ENCODE assay signal across 20 cellular contexts in the genomic region with DNA sequence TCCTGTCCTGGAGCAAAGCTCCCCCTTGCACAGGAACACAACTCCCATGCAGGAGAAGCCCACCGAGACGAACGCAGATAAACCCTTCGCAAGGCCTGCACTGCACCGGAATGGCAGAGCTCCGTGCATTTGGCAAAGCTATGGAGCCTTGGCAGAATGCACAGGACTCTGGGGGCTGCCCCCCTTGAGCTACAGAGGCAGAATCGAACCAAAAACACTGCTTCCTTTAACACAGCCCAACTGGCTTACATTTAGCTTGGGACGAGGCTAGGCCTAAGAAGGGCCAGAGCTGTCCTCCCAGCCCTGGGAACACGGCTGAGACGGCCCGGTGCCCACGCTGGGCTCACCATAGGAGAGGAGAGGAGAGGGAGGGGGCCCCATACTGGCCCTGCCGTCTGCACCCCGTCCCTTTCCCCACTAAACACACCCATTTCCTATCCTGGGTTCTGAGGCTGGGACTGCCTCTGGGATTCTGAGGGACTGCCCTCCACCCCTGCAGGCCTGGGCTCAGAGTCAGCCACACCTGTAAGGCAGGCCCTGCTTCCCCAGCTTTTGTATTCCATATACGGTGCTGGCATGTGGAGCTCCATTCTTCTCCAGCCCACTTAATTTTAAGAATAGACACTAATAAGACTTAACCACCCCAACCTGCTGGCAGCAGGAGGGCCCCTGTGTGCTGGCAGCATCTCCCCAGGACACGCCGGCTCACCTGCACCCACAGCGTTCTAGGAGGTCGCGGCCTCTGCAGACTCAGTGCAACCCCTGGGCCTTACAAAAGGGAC. TPM values are rescaled to one million over a fixed set of nuclear protein-coding genes. Genes with fewer than 3 reads are reported as not detected.
DNase-seq lines count a peak whose midpoint lies in the region; ATAC-seq, FAIRE-seq and TF ChIP-seq lines count a peak whose summit lies in the region.
"Had no signal": no experiment of that assay in that cellular context is flagged by ENCODE, and none has a peak within 500 bp of the region (broad histone marks: within the 10 kb centered on the region; RNA-seq: fewer than 3 reads in every experiment).

No MANE protein-coding gene starts in this region.

- no peak overlapping the region for H3K9ac ChIP-seq in BLaER1
- no peak overlapping the region for H3K9ac ChIP-seq in H9 (ENCODE audit: extremely low read depth, insufficient read length, low read length)
- H3K9ac ChIP-seq in K562 (ENCODE audit: insufficient read depth in 1 of 2, low read depth in 2 of 2, low read length in 2 of 2) = peak overlapping the region in 1 of 2 experiments; percentile 6; a peak in 2 of 4 replicates

- H3K14ac ChIP-seq in H9 (ENCODE audit: insufficient read depth, low read length) = no peak overlapping the region; the same call in 1 of the 2 replicates

- no peak for DNase-seq in H9
- DNase-seq in K562 (ENCODE audit: extremely low read depth in 1 of 4, low spot score in 3 of 4) = peak in 1 of 4 experiments; percentile 63
- peak; percentile 61 for DNase-seq in iPS-NIHi11 (ENCODE audit: low spot score)
- no peak for DNase-seq in Caco-2
- no peak for DNase-seq in stimulated activated naive CD8-positive, alpha-beta T cell treated with anti-CD3 and anti-CD28 coated beads, Interleukin-15, Interleukin-2, amounts not matched to agents 100 U/mL and 50 U/mL, for 24 hours
- no peak for DNase-seq in foreskin fibroblast
- DNase-seq: EL, Kasumi-1, NCI-H1105, NCI-H187 treated with DMSO at 0.1 percent for 48 hours, NCI-H2171, NCI-H446 treated with DMSO at 0.1 percent for 48 hours, NCI-H748 treated with DMSO at 0.1 percent for 48 hours, RPMI8226, SIG-M5 had no signal

- intact Hi-C loops in K562 (cut with micrococcal nuclease) = no loop called here
- intact Hi-C loops in Caco-2 (cut with micrococcal nuclease; ENCODE audit: unreplicated experiment) = no loop called here

- H3K36me3 ChIP-seq in BLaER1 (peaks cover 46% of the 10 kb centered on the region), K562 (ENCODE audit: control insufficient read depth, insufficient read depth, low read length) (no peaks in the 10 kb centered on the region), Caco-2 (ENCODE audit: control insufficient read depth, insufficient read depth, low read length) (no peaks in the 10 kb centered on the region)
- H3K36me3 ChIP-seq: HAP-1 had no signal

- H4K91ac ChIP-seq in H9 (ENCODE audit: insufficient read length, low read depth, low read length) = no peak overlapping the region

- no peaks in the 10 kb centered on the region for H3K79me1 ChIP-seq in H9 (ENCODE audit: insufficient read depth, low read depth, low read length, poor library complexity, severe bottlenecking)

- no peak overlapping the region for H2AK5ac ChIP-seq in H9 (ENCODE audit: insufficient read length, low read length)

- no peak for TF ChIP-seq RAD21 in K562 (CRISPR knock-in tag; conservative IDR thresholded peaks at IDR 0.05 in 1 of 2, IDR thresholded peaks at IDR 0.05 in 1 of 2)

- H3K23ac ChIP-seq in H9 (ENCODE audit: insufficient read length, low read depth, low read length) = no peak overlapping the region

- peak; percentile 48; the same call in 1 of the 2 replicates for TF ChIP-seq POLR2A in K562 (conservative IDR thresholded peaks at IDR 0.05)

- H2BK120ac ChIP-seq in H9 (ENCODE audit: low read depth, low read length, poor library complexity, severe bottlenecking) = no peak overlapping the region

- H3K4me1 ChIP-seq in BLaER1 (peaks cover 58% of the 10 kb centered on the region), H9 (ENCODE audit: insufficient read depth, low read length) (peaks cover 8% of the 10 kb centered on the region; the same call in 1 of the 2 replicates), K562 (replicated peaks in 1 of 2; ENCODE audit: control insufficient read depth in 2 of 2, insufficient read depth in 2 of 2, low read length in 2 of 2) (peaks cover 0 to 49% of the 10 kb centered on the region in 2 experiments; a peak in 3 of 5 replicates), Caco-2 (no peaks in the 10 kb centered on the region)
- H3K4me1 ChIP-seq: A549, HAP-1 had no signal

- H3K27ac ChIP-seq in BLaER1 = no peak overlapping the region
- no peak overlapping the region for H3K27ac ChIP-seq in H9 (ENCODE audit: insufficient read length, low read depth, low read length)
- no peak overlapping the region for H3K27ac ChIP-seq in K562 (ENCODE audit: extremely low read depth, low read depth, low read length)
- H3K27ac ChIP-seq: A549 had no signal

- H3T11ph ChIP-seq in H9 (ENCODE audit: low read length) = no peak overlapping the region

- POLR2A ChIA-PET in K562 (lab: Yijun Ruan, JAX) (interaction anchor here (0.5 to 49.7 kb wide), 9 partner anchors 0 to 1051 kb away, joined by 3 to 1041 read pairs (median 3); a partner anchor contains a TSS), Caco-2 (lab: Charles Lee) (no interaction called here)

- H3K27me3 ChIP-seq in BLaER1 = no peaks in the 10 kb centered on the region
- H3K27me3 ChIP-seq in H9 (ENCODE audit: insufficient read depth, low read length) = no peaks in the 10 kb centered on the region
- no peaks in the 10 kb centered on the region for H3K27me3 ChIP-seq in K562 (ENCODE audit: control insufficient read depth in 2 of 2, insufficient read depth in 2 of 2, low read length in 2 of 2)
- H3K27me3 ChIP-seq in Caco-2 (replicated peaks; ENCODE audit: control insufficient read depth, insufficient read depth, low read length) = no peaks in the 10 kb centered on the region

- BruUV-seq in K562 (replicated peaks; lab: Mats Ljungman, UMichigan) (no TSS peak), Caco-2 (replicated peaks; lab: Mats Ljungman, UMichigan) (no TSS peak)

- H3K4ac ChIP-seq in H9 (ENCODE audit: low read depth, low read length) = no peak overlapping the region

- peaks cover 47 to 62% of the 10 kb centered on the region in 2 experiments for H3K4me1 Mint-ChIP-seq in H9
- no peaks in the 10 kb centered on the region for H3K4me1 Mint-ChIP-seq in Caco-2 (ENCODE audit: low read depth, unreplicated experiment)

- H2BK5ac ChIP-seq in H9 (ENCODE audit: insufficient read length, low read length) = no peak overlapping the region

- H3K23me2 ChIP-seq in H9 (ENCODE audit: insufficient read length, low read depth, low read length, poor library complexity, severe bottlenecking) = no peaks in the 10 kb centered on the region

- H2BK12ac ChIP-seq in H9 (ENCODE audit: insufficient read length, low read depth, low read length) = no peak overlapping the region

- no peak overlapping the region for H3K4me3 Mint-ChIP-seq in H9
- H3K4me3 Mint-ChIP-seq in Caco-2 (ENCODE audit: unreplicated experiment) = no peak overlapping the region

- no peak for FAIRE-seq in K562 (lab: Jason Lieb, UNC)
- FAIRE-seq: A549, GM19239 had no signal

- H4K8ac ChIP-seq in H9 (replicated peaks; ENCODE audit: insufficient read length, low read depth, low read length) = no peak overlapping the region

- H3K9me3 ChIP-seq in BLaER1 (no peaks in the 10 kb centered on the region), H9 (ENCODE audit: control insufficient read depth, low read depth, low read length) (no peaks in the 10 kb centered on the region), K562 (replicated peaks; ENCODE audit: control insufficient read depth, insufficient read depth, low read depth, low read length) (no peaks in the 10 kb centered on the region), Caco-2 (no peaks in the 10 kb centered on the region)
- H3K9me3 ChIP-seq: A549, HAP-1 had no signal

- no peak overlapping the region for H2BK15ac ChIP-seq in H9 (ENCODE audit: low read depth, low read length)

- H3K9me1 ChIP-seq in K562 (ENCODE audit: control insufficient read depth, insufficient read depth, low read length) = no peaks in the 10 kb centered on the region

- no peak for TF ChIP-seq EP300 in K562 (IDR thresholded peaks at IDR 0.05; ENCODE audit: low read length)

- H3K27ac Mint-ChIP-seq in H9 (peak overlapping the region in 1 of 3 experiments; percentile 94; a peak in 4 of 7 replicates), Caco-2 (ENCODE audit: unreplicated experiment) (no peak overlapping the region)

- peak overlapping the region; percentile 2 for H3K18ac ChIP-seq in H9 (ENCODE audit: insufficient read length, low read depth, low read length)

- no CpG with 5 or more reads among the region's 20 CpGs for WGBS in H9 (ENCODE audit: extremely low coverage, insufficient read length, low lambda C conversion rate)
- WGBS in K562 (ENCODE audit: insufficient coverage, low coverage, missing lambda C conversion rate) = 71% methylated on average over 20 of the region's 20 CpGs

- H3K4me2 ChIP-seq in BLaER1 (peak overlapping the region; percentile 45), H9 (ENCODE audit: insufficient read depth, insufficient read length, low read length) (no peak overlapping the region), K562 (ENCODE audit: insufficient read depth, low read length) (no peak overlapping the region)
- H3K4me2 ChIP-seq: A549 had no signal

- ATAC-seq in K562 (peak; percentile 5), HG02852 (IDR thresholded peaks at IDR 0.05; ENCODE audit: unreplicated experiment) (no peak)
- no peak for ATAC-seq in stimulated activated naive CD8-positive, alpha-beta T cell treated with anti-CD3 and anti-CD28 coated beads, Interleukin-15, Interleukin-2, amounts not matched to agents 100 U/mL and 50 U/mL, for 24 hours
- ATAC-seq: A549 had no signal

- no peak for TF ChIP-seq CTCF in H9 (conservative IDR thresholded peaks at IDR 0.05)
- no peak for TF ChIP-seq CTCF in K562 (IDR thresholded peaks at IDR 0.05 in 2 of 3, conservative IDR thresholded peaks at IDR 0.05 in 1 of 3; ENCODE audit: insufficient read depth in 2 of 3, low read depth in 1 of 3, low read length in 3 of 3)
- no peak for TF ChIP-seq CTCF in Caco-2 (IDR thresholded peaks at IDR 0.05; ENCODE audit: insufficient read depth in 1 of 2, low read depth in 1 of 2, low read length in 1 of 2, severe bottlenecking in 1 of 2, unreplicated experiment in 1 of 2)
- TF ChIP-seq CTCF in foreskin fibroblast (IDR thresholded peaks at IDR 0.05; ENCODE audit: low read depth, low read length) = no peak

- no peak overlapping the region for H2BK20ac ChIP-seq in H9 (ENCODE audit: low read depth, low read length, poor library complexity, severe bottlenecking)

- H3K4me3 ChIP-seq in BLaER1 = no peak overlapping the region
- H3K4me3 ChIP-seq in K562 = no peak overlapping the region
- H3K4me3 ChIP-seq in Caco-2 (ENCODE audit: low read depth, low read length) = no peak overlapping the region
- H3K4me3 ChIP-seq in foreskin fibroblast (ENCODE audit: low read depth in 1 of 2, low read length in 2 of 2) = no peak overlapping the region
- H3K4me3 ChIP-seq: A549, HAP-1 had no signal

- peaks cover 0 to 2% (median 2%) of the 10 kb centered on the region in 3 experiments; a peak in 2 of 7 replicates for H3K36me3 Mint-ChIP-seq in H9 (ENCODE audit: insufficient read depth in 1 of 3, low read depth in 3 of 3)
- H3K36me3 Mint-ChIP-seq in Caco-2 (ENCODE audit: insufficient read depth, unreplicated experiment) = no peaks in the 10 kb centered on the region

- peaks cover 20% of the 10 kb centered on the region; the same call in 1 of the 2 replicates for H4K20me1 ChIP-seq in BLaER1
- no peaks in the 10 kb centered on the region for H4K20me1 ChIP-seq in H9 (ENCODE audit: control insufficient read depth, insufficient read depth, insufficient read length)
- H4K20me1 ChIP-seq in K562 (replicated peaks; ENCODE audit: control insufficient read depth, insufficient read depth, low read length) = peaks cover 32% of the 10 kb centered on the region

- in situ Hi-C loops in K562 (cut with MboI) = no loop called here

- H3K9me3 Mint-ChIP-seq in H9 (no peaks in the 10 kb centered on the region), Caco-2 (ENCODE audit: unreplicated experiment) (no peaks in the 10 kb centered on the region)

- H2AFZ ChIP-seq in H9 (ENCODE audit: low read length) (no peak overlapping the region), K562 (ENCODE audit: low read depth, low read length) (no peak overlapping the region)

- H3K79me2 ChIP-seq in H9 (ENCODE audit: insufficient read depth, low read length) (no peaks in the 10 kb centered on the region), K562 (ENCODE audit: control insufficient read depth, insufficient read depth, low read length) (no peaks in the 10 kb centered on the region)

- H3K27me3 Mint-ChIP-seq in H9 (ENCODE audit: low read depth) (peaks cover 4% of the 10 kb centered on the region), Caco-2 (ENCODE audit: insufficient read depth, unreplicated experiment) (no peaks in the 10 kb centered on the region)

- no peak overlapping the region for H3K56ac ChIP-seq in H9 (ENCODE audit: insufficient read length, low read depth, low read length)

- H4K5ac ChIP-seq in H9 (ENCODE audit: insufficient read length, low read depth, low read length) = no peak overlapping the region

- CTCF ChIA-PET in K562 (lab: Yijun Ruan, JAX; ENCODE audit: low intra/inter-chr PET ratio) = interaction anchor here (0.6 kb wide), 1 partner anchor 19 kb away, joined by 4 read pairs; no protein-coding TSS in a partner anchor
- CTCF ChIA-PET in Caco-2 (lab: Charles Lee) = no interaction called here

RNA-seq across cellular contexts. Expression of a gene that starts 32.9 kb away (rescaled TPM):
- total RNA-seq in H9 (2021) = 19.0 and 21.1 TPM in 2 replicates
- 103 and 226 TPM in 2 replicates for total RNA-seq in K562 (2011; cell fraction: chromatin; rRNA removed; ENCODE audit: low replicate concordance)
- total RNA-seq in K562 (2011; cell fraction: nucleolus; rRNA removed) = 122 and 135 TPM in 2 replicates
- 120 and 153 TPM in 2 replicates for total RNA-seq in K562 (2011; cell fraction: nucleoplasm; rRNA removed)
- 132 and 153 TPM in 2 replicates for total RNA-seq in K562 (2014; rRNA removed)
- total RNA-seq in K562 (2014; rRNA removed; fragmentation: Illumina TruSeq; extraction: Trizol) = 33.1 and 36.9 TPM in 2 replicates
- total RNA-seq in K562 (2015; rRNA removed; fragmentation: Illumina TruSeq; extraction: Trizol) = 74.6 and 75.0 TPM in 2 replicates
- total RNA-seq in K562 (2021) = 157 and 159 TPM in 2 replicates
- polyA plus RNA-seq in K562 (2011; rRNA removed) = 64.0 and 73.1 TPM in 2 replicates
- 74.8 and 124 TPM in 2 replicates for polyA plus RNA-seq in K562 (2011; cell fraction: cytosol; rRNA removed)
- polyA plus RNA-seq in K562 (2011; cell fraction: nucleus; rRNA removed) = 187 and 284 TPM in 2 replicates
- polyA plus RNA-seq in K562 (2012) = 81.6 and 118 TPM in 2 replicates
- 53.8 and 92.1 TPM in 2 replicates for polyA plus RNA-seq in K562 (2014; fragmentation: Illumina TruSeq; extraction: Trizol)
- polyA plus RNA-seq in K562 (2014; fragmentation: Nextera tagmentation; extraction: Ambion mirVana) = 1 to 10 TPM; 2.1 to 4.5 TPM
- 110 and 121 TPM in 2 replicates for polyA plus RNA-seq in K562 (2014; rRNA removed)
- polyA minus RNA-seq in K562 (2011; rRNA and poly(A)+ RNA removed) = 29.5 and 43.3 TPM in 2 replicates
- polyA minus RNA-seq in K562 (2011; cell fraction: cytosol; rRNA and poly(A)+ RNA removed) = 53.3 and 68.1 TPM in 2 replicates
- polyA minus RNA-seq in K562 (2011; cell fraction: nucleus; rRNA and poly(A)+ RNA removed) = 34.9 and 45.5 TPM in 2 replicates
- total RNA-seq in Caco-2 (2022) = 18.9 and 25.8 TPM in 2 replicates

RNA-seq across cellular contexts. Expression of a gene that starts 52.3 kb away (rescaled TPM):
- total RNA-seq in H9 (2021) = 90.3 and 98.1 TPM in 2 replicates
- total RNA-seq in K562 (2011; cell fraction: chromatin; rRNA removed; ENCODE audit: low replicate concordance) = 220 and 305 TPM in 2 replicates
- 68.7 and 81.2 TPM in 2 replicates for total RNA-seq in K562 (2011; cell fraction: nucleolus; rRNA removed)
- 142 and 210 TPM in 2 replicates for total RNA-seq in K562 (2011; cell fraction: nucleoplasm; rRNA removed)
- total RNA-seq in K562 (2014; rRNA removed) = 183 and 249 TPM in 2 replicates
- total RNA-seq in K562 (2014; rRNA removed; fragmentation: Illumina TruSeq; extraction: Trizol) = 319 and 370 TPM in 2 replicates
- total RNA-seq in K562 (2015; rRNA removed; fragmentation: Illumina TruSeq; extraction: Trizol) = 283 and 289 TPM in 2 replicates
- 464 and 475 TPM in 2 replicates for total RNA-seq in K562 (2021)
- 381 and 575 TPM in 2 replicates for polyA plus RNA-seq in K562 (2011; rRNA removed)
- 168 and 240 TPM in 2 replicates for polyA plus RNA-seq in K562 (2011; cell fraction: cytosol; rRNA removed)
- 236 and 309 TPM in 2 replicates for polyA plus RNA-seq in K562 (2011; cell fraction: nucleus; rRNA removed)
- polyA plus RNA-seq in K562 (2012) = 233 and 368 TPM in 2 replicates
- polyA plus RNA-seq in K562 (2014; fragmentation: Illumina TruSeq; extraction: Trizol) = 260 and 350 TPM in 2 replicates
- polyA plus RNA-seq in K562 (2014; fragmentation: Nextera tagmentation; extraction: Ambion mirVana) = 10 to 100 TPM; 46.3 to 51.4 TPM
- polyA plus RNA-seq in K562 (2014; rRNA removed) = 146 and 212 TPM in 2 replicates
- polyA minus RNA-seq in K562 (2011; rRNA and poly(A)+ RNA removed) = 295 and 429 TPM in 2 replicates
- 100 and 114 TPM in 2 replicates for polyA minus RNA-seq in K562 (2011; cell fraction: cytosol; rRNA and poly(A)+ RNA removed)
- polyA minus RNA-seq in K562 (2011; cell fraction: nucleus; rRNA and poly(A)+ RNA removed) = 36.5 and 66.6 TPM in 2 replicates
- 135 and 136 TPM in 2 replicates for total RNA-seq in Caco-2 (2022)
